14 cellular contexts compared by ENCODE assay signal in the genomic region with DNA sequence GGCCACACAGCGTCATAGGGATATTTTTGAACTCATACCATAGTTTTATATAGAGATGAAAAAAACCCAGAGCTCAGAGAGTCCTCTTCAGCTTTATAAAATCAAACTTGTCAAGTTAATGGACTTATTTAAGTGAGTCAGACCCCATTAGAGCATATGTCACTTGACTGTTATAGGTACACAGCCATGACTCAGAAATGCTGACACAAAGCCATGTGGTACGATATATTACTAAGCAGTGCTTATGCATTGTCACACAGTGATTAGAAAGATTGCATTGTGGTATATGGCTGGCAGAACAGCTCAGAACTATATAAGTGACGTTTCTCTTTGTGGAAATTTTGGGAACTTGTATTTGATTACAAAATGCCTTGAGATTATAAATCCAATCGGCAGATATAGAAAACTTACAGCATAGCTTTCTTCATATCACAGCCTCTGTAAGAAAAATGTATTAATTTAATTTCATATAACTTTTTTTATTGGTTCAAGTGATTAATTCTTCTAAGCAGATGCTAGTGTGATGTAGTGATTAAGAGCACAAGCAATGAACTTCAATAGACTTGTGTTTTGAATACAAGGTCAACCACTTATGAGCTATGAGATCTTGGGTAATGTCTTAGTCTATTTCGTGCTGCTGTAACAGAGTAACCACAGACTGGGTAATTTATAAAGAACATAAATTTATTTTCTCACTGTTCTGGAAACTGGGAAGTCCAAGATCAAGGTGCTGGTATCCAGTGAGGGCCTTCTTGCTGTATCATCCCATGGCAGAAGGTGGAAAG. TPM values are rescaled to one million over a fixed set of nuclear protein-coding genes. Genes with fewer than 3 reads are reported as not detected.
DNase-seq lines count a peak whose midpoint lies in the region; ATAC-seq, FAIRE-seq and TF ChIP-seq lines count a peak whose summit lies in the region.
"Had no signal": no experiment of that assay in that cellular context is flagged by ENCODE, and none has a peak within 500 bp of the region (broad histone marks: within the 10 kb centered on the region; RNA-seq: fewer than 3 reads in every experiment).

No MANE protein-coding gene starts in this region.

- ATAC-seq in HG03354 (IDR thresholded peaks at IDR 0.05; ENCODE audit: poor library complexity, severe bottlenecking, unreplicated experiment) = no peak
- ATAC-seq: left lung had no signal

- H3K9me3 ChIP-seq in SJCRH30 (replicated peaks) = no peaks in the 10 kb centered on the region
- H3K9me3 ChIP-seq: left lung, uterus had no signal

- FAIRE-seq in RCC 7860 (lab: Jason Lieb, UNC) = peak; percentile 91
- FAIRE-seq: GM18507 had no signal

- no peaks in the 10 kb centered on the region for H3K36me3 ChIP-seq in SJCRH30
- H3K36me3 ChIP-seq: left lung, uterus had no signal

- no peak overlapping the region for H3K27ac ChIP-seq in SJCRH30
- H3K27ac ChIP-seq: left lung, parathyroid adenoma, uterus had no signal

- DNase-seq in CD1c-positive myeloid dendritic cell (ENCODE audit: extremely low spot score) = peak; percentile 12
- DNase-seq in HCEC 1CT = peak; percentile 88
- DNase-seq in RCC 7860 (ENCODE audit: low spot score) = peak; percentile 82
- DNase-seq in fibroblast of mammary gland (ENCODE audit: low read depth) = peak; percentile 91
- DNase-seq in SJCRH30 = no peak
- no peak for DNase-seq in amniotic stem cell (lab: John Stamatoyannopoulos, UW)
- DNase-seq in NCI-H748 (lab: John Stamatoyannopoulos, UW; ENCODE audit: unreplicated experiment) = no peak
- DNase-seq: activated CD4-positive, alpha-beta T cell treated with anti-CD3 and anti-CD28 coated beads for 1 hour; COR-L47; left lung; uterus had no signal

- no peaks in the 10 kb centered on the region for H3K4me1 ChIP-seq in SJCRH30
- H3K4me1 ChIP-seq: left lung, parathyroid adenoma, uterus had no signal

- no peak for TF ChIP-seq CTCF in fibroblast of mammary gland (conservative IDR thresholded peaks at IDR 0.05; ENCODE audit: control insufficient read depth, insufficient read depth, low read depth, low read length)

- no peaks in the 10 kb centered on the region for H3K27me3 ChIP-seq in SJCRH30
- H3K27me3 ChIP-seq: uterus had no signal

- H3K4me3 ChIP-seq in fibroblast of mammary gland (ENCODE audit: control insufficient read depth, low read depth, low read length) (no peak overlapping the region), SJCRH30 (no peak overlapping the region)
- H3K4me3 ChIP-seq: left lung, uterus had no signal

RNA-seq across cellular contexts. Expression of a gene that starts 25.8 kb away (rescaled TPM):
- total RNA-seq in SJCRH30 (2014; rRNA removed; shearing (Covaris generic)) = 41.8 and 46.4 TPM in 2 replicates

Comparison
In these comparisons a context has a peak if more than half of its experiments do, and no peak if none do; other contexts are left out.
1. DNase-seq: peak in CD1c-positive myeloid dendritic cell (single experiment), HCEC 1CT (single experiment), RCC 7860 (single experiment) and fibroblast of mammary gland (single experiment); none in SJCRH30 (0 of 2), amniotic stem cell (single experiment) and NCI-H748 (single experiment).